In the genomic region with DNA sequence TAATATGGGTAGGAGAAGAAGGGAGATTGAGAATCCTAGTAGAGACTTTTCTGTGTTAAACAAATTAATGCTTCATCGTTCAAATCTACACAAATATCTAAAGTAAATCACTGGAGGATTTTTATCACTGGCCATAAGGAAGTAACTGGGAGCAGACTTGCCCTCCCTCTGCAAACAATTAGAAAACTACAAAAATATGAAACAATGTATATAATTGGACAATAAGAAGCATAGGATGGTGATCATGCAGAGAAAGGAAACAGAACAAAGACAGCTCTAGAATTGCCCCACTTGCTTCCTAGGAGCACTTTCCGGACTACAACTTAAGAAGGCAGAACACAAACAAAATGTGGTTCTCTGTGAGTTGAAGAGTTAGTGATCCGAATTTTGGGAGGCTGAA, we compare ENCODE assay signal across 7 cellular contexts.
"Had no signal": no experiment of that assay in that cellular context is flagged by ENCODE, and none has a peak within 500 bp of the region (broad histone marks: within the 10 kb centered on the region; RNA-seq: fewer than 3 reads in every experiment).

No MANE protein-coding gene starts in this region.

- DNase-seq: GM23248, HFFc6, IMR-90, KG1 had no signal

- H3K36me3 ChIP-seq: HAP-1 had no signal

- H2AFZ ChIP-seq: GM23248 had no signal

- H3K27ac ChIP-seq: GM23248 had no signal

- H3K9me3 ChIP-seq: HAP-1 had no signal

- H3K4me3 ChIP-seq: GM23248, HAP-1, K562 had no signal

- H3K27ac Mint-ChIP-seq: HFFc6 had no signal

- H3K4me3 Mint-ChIP-seq: HFFc6 had no signal

- H3K4me1 ChIP-seq: HAP-1 had no signal

- ATAC-seq: HCT116, K562 had no signal

- H3K9ac ChIP-seq: GM23248 had no signal
